8 cellular contexts compared by ENCODE assay signal in genomic region chr12:111841236-111841749, GRCh38. TPM values are rescaled to one million over a fixed set of nuclear protein-coding genes. Genes with fewer than 3 reads are reported as not detected.
DNase-seq lines count a peak whose midpoint lies in the region; ATAC-seq, FAIRE-seq and TF ChIP-seq lines count a peak whose summit lies in the region.

No MANE protein-coding gene starts in this region.

- CTCF ChIA-PET in CD8-positive, alpha-beta T cell (lab: Charles Lee), result interaction anchor here (1.1 to 1.9 kb wide), 3 partner anchors 105 to 546 kb away, joined by 3 to 6 read pairs (median 4); no protein-coding TSS in a partner anchor
- CTCF ChIA-PET in endothelial cell of umbilical vein (lab: Charles Lee), result interaction anchor here (0.7 to 1.3 kb wide), 4 partner anchors 19 to 546 kb away, joined by 3 to 5 read pairs (median 3); no protein-coding TSS in a partner anchor

- intact Hi-C loops in CD8-positive, alpha-beta T cell (cut with DNase I, micrococcal nuclease), result loop anchor here (1.0 to 10.0 kb wide), 13 partner anchors 101 to 1716 kb away; partner anchors contain the start of genes ACAD10 (in 2 of the 2), RPL6 (in 2 of the 2), BRAP (in 1 of the 2) and ERP29 (in 1 of the 2)
- intact Hi-C loops in endothelial cell of umbilical vein (cut with micrococcal nuclease), result loop anchor here (5.0 to 10.0 kb wide), 2 partner anchors 171 to 574 kb away; partner anchors contain the start of genes ERP29, PTPN11 and TMEM116

- peaks cover 42% of the 10 kb centered on the region for H3K4me1 ChIP-seq in CD8-positive, alpha-beta T cell (ENCODE audit: insufficient read depth, low read length)
- peaks cover 0 to 38% (median 8%) of the 10 kb centered on the region in 4 donors for H3K4me1 ChIP-seq in Peyer's patch
- peaks cover 17% of the 10 kb centered on the region for H3K4me1 ChIP-seq in endothelial cell of umbilical vein (ENCODE audit: control insufficient read depth, extremely low read depth, insufficient read depth, low read length)
- H3K4me1 ChIP-seq in osteoblast (ENCODE audit: insufficient read depth, low read length), result peaks cover 22% of the 10 kb centered on the region

- H3K4me1 Mint-ChIP-seq in CD8-positive, alpha-beta T cell (ENCODE audit: low read depth), result peaks cover 64% of the 10 kb centered on the region

- no peaks in the 10 kb centered on the region for H3K9me3 ChIP-seq in CD8-positive, alpha-beta T cell (ENCODE audit: low read length)
- H3K9me3 ChIP-seq in Peyer's patch, result no peaks in the 10 kb centered on the region
- H3K9me3 ChIP-seq in endothelial cell of umbilical vein (replicated peaks; ENCODE audit: control insufficient read depth, insufficient read depth, low read length), result no peaks in the 10 kb centered on the region
- H3K9me3 ChIP-seq in osteoblast (ENCODE audit: low read depth, low read length), result no peaks in the 10 kb centered on the region

- H3K36me3 Mint-ChIP-seq in CD8-positive, alpha-beta T cell, result peaks cover 52% of the 10 kb centered on the region

- BruUV-seq in endothelial cell of umbilical vein (replicated peaks; lab: Mats Ljungman, UMichigan), result TSS peak; percentile 87

- FAIRE-seq in endothelial cell of umbilical vein (lab: Jason Lieb, UNC), result peak; percentile 49

- peak overlapping the region; percentile 98 for H3K4me3 Mint-ChIP-seq in CD8-positive, alpha-beta T cell

- DNase-seq in CD8-positive, alpha-beta T cell, result no peak
- DNase-seq in H7 (peak; percentile 54), Peyer's patch (no peak), endothelial cell of umbilical vein (ENCODE audit: low read depth, low spot score) (peak; percentile 63), osteoblast (ENCODE audit: insufficient read length, low spot score, missing footprints) (peak; percentile 80), GOT3 (lab: John Stamatoyannopoulos, UW) (no peak), NCI-H2196 (lab: John Stamatoyannopoulos, UW; ENCODE audit: unreplicated experiment) (no peak)

- H3K79me2 ChIP-seq in endothelial cell of umbilical vein (ENCODE audit: control insufficient read depth, insufficient read depth, low read length) (peaks cover 64% of the 10 kb centered on the region), osteoblast (ENCODE audit: insufficient read depth, low read length) (peaks cover 66% of the 10 kb centered on the region)

- ATAC-seq in CD8-positive, alpha-beta T cell, result peak; percentile 0
- ATAC-seq in GM21619 (IDR thresholded peaks at IDR 0.05; ENCODE audit: unreplicated experiment), result no peak

- H3K9me3 Mint-ChIP-seq in CD8-positive, alpha-beta T cell, result no peaks in the 10 kb centered on the region

- no peaks in the 10 kb centered on the region for H3K9me1 ChIP-seq in endothelial cell of umbilical vein (replicated peaks; ENCODE audit: control insufficient read depth, extremely low read depth, insufficient read depth, low read length)

- H3K27ac ChIP-seq in CD8-positive, alpha-beta T cell (ENCODE audit: low read depth, low read length), result peak overlapping the region; percentile 91
- peak overlapping the region; percentile 93 to 99 (median 94) for H3K27ac ChIP-seq in Peyer's patch
- H3K27ac ChIP-seq in endothelial cell of umbilical vein (ENCODE audit: insufficient read depth, low read depth, low read length), result peak overlapping the region; percentile 83
- peak overlapping the region; percentile 85 for H3K27ac ChIP-seq in osteoblast (ENCODE audit: low read depth, low read length)

- H3K27me3 ChIP-seq in CD8-positive, alpha-beta T cell (ENCODE audit: insufficient read depth, low read length), result no peaks in the 10 kb centered on the region
- H3K27me3 ChIP-seq in H7 (ENCODE audit: control insufficient read depth, insufficient read depth, low read length) (no peaks in the 10 kb centered on the region), Peyer's patch (no peaks in the 10 kb centered on the region), endothelial cell of umbilical vein (ENCODE audit: control insufficient read depth in 2 of 2, insufficient read depth in 2 of 2, low read length in 2 of 2) (no peaks in the 10 kb centered on the region), osteoblast (ENCODE audit: insufficient read depth, low read length) (no peaks in the 10 kb centered on the region)

- POLR2A ChIA-PET in CD8-positive, alpha-beta T cell (lab: Charles Lee), result interaction anchor here (0.7 to 1.7 kb wide), 5 partner anchors 29 to 284 kb away, joined by 3 to 7 read pairs (median 5); partner anchors contain the start of genes ERP29 and TRAFD1
- POLR2A ChIA-PET in endothelial cell of umbilical vein (lab: Charles Lee), result interaction anchor here (1.1 kb wide), 1 partner anchor 27 kb away, joined by 4 read pairs; no protein-coding TSS in a partner anchor

- dilution Hi-C loops in endothelial cell of umbilical vein (cut with MboI; ENCODE audit: extremely low pct_ligation_motif_present, low sequenced_read_pairs), result no loop called here

- peak overlapping the region; percentile 93 for H3K4me2 ChIP-seq in endothelial cell of umbilical vein (ENCODE audit: insufficient read depth, low read length)
- H3K4me2 ChIP-seq in osteoblast (ENCODE audit: insufficient read depth, low read length), result peak overlapping the region; percentile 94

- peak overlapping the region; percentile 91 for H3K4me3 ChIP-seq in CD8-positive, alpha-beta T cell (ENCODE audit: low read depth, low read length)
- H3K4me3 ChIP-seq in H7 (ENCODE audit: insufficient read depth, low read depth, low read length), result peak overlapping the region; percentile 66
- H3K4me3 ChIP-seq in Peyer's patch, result peak overlapping the region; percentile 62 to 98 (median 92)
- peak overlapping the region; percentile 57 to 97 (median 77) for H3K4me3 ChIP-seq in endothelial cell of umbilical vein (replicated peaks in 1 of 3; ENCODE audit: insufficient read depth in 1 of 3, low read depth in 1 of 3, low read length in 3 of 3)
- peak overlapping the region; percentile 97 for H3K4me3 ChIP-seq in osteoblast (ENCODE audit: insufficient read depth, low read length)

- no peak for TF ChIP-seq POLR2A in Peyer's patch (IDR thresholded peaks at IDR 0.05)
- TF ChIP-seq POLR2A in endothelial cell of umbilical vein (IDR thresholded peaks at IDR 0.05; ENCODE audit: low read depth, low read length), result no peak

- peak overlapping the region; percentile 99 for H3K27ac Mint-ChIP-seq in CD8-positive, alpha-beta T cell

- H2AFZ ChIP-seq in endothelial cell of umbilical vein (ENCODE audit: low read depth, low read length) (peak overlapping the region; percentile 67), osteoblast (ENCODE audit: low read length) (peak overlapping the region; percentile 99)

- peaks cover 5% of the 10 kb centered on the region for H3K36me3 ChIP-seq in CD8-positive, alpha-beta T cell (ENCODE audit: insufficient read depth, low read length)
- H3K36me3 ChIP-seq in H7 (replicated peaks; ENCODE audit: control insufficient read depth, insufficient read depth, low read length) (peaks cover 7% of the 10 kb centered on the region), Peyer's patch (peaks cover 0 to 7% (median 0%) of the 10 kb centered on the region in 3 donors), endothelial cell of umbilical vein (ENCODE audit: control insufficient read depth in 2 of 2, extremely low read depth in 1 of 2, insufficient read depth in 2 of 2, low read length in 2 of 2) (peaks cover 4% of the 10 kb centered on the region in 2 experiments), osteoblast (ENCODE audit: insufficient read depth, low read length) (peaks cover 15% of the 10 kb centered on the region)

- H3K9ac ChIP-seq in endothelial cell of umbilical vein (replicated peaks; ENCODE audit: extremely low read depth, insufficient read depth, low read length), result peak overlapping the region; percentile 87

- TF ChIP-seq CTCF in CD8-positive, alpha-beta T cell (IDR thresholded peaks at IDR 0.05), result no peak
- TF ChIP-seq CTCF in Peyer's patch (IDR thresholded peaks at IDR 0.05), result no peak
- TF ChIP-seq CTCF in endothelial cell of umbilical vein (IDR thresholded peaks at IDR 0.05; ENCODE audit: extremely low read depth in 1 of 2, insufficient read depth in 1 of 2, low read depth in 1 of 2, low read length in 2 of 2), result no peak
- TF ChIP-seq CTCF in osteoblast (IDR thresholded peaks at IDR 0.05; ENCODE audit: extremely low read depth, low read depth, low read length), result no peak

- no peaks in the 10 kb centered on the region for H3K27me3 Mint-ChIP-seq in CD8-positive, alpha-beta T cell (ENCODE audit: low read depth)

- H4K20me1 ChIP-seq in endothelial cell of umbilical vein (replicated peaks; ENCODE audit: control insufficient read depth, extremely low read depth, insufficient read depth, low read length) (no peaks in the 10 kb centered on the region), osteoblast (ENCODE audit: insufficient read depth, low read length) (peaks cover 18% of the 10 kb centered on the region)

TF ChIP-seq in endothelial cell of umbilical vein, 7 proteins besides CTCF, POLR2A, EP300 and RAD21:
- TF ChIP-seq EZH2 (IDR thresholded peaks at IDR 0.05; ENCODE audit: borderline replicate concordance, low read depth, low read length, severe bottlenecking) (no peak), MAX (IDR thresholded peaks at IDR 0.05; ENCODE audit: insufficient read depth, insufficient read length) (peak; percentile 6)

RNA-seq across cellular contexts. Expression of gene MAPKAPK5, which starts 0.7 kb away (rescaled TPM):
- 10 to 100 TPM; 65.6 to 68.0 TPM for total RNA-seq in CD8-positive, alpha-beta T cell
- 102 and 130 TPM in 2 replicates for total RNA-seq in H7 (2014; rRNA removed; shearing (Covaris generic))
- 100 to 1,000 TPM in 2 of 4 donors, 10 to 100 TPM in 2; 79.3 to 122 (median 102) TPM for total RNA-seq in Peyer's patch
- total RNA-seq in endothelial cell of umbilical vein, result 46.4 and 47.1 TPM in 2 replicates
- 19.2 and 22.8 TPM in 2 replicates for polyA plus RNA-seq in endothelial cell of umbilical vein
- 38.4 and 41.0 TPM in 2 replicates for polyA plus RNA-seq in endothelial cell of umbilical vein (2011; cell fraction: cytosol; rRNA removed)
- 91.7 and 92.6 TPM in 2 replicates for polyA plus RNA-seq in endothelial cell of umbilical vein (2011; cell fraction: nucleus; rRNA removed)
- polyA plus RNA-seq in endothelial cell of umbilical vein (2012), result 29.8 and 30.2 TPM in 2 replicates
- 36.0 and 49.0 TPM in 2 replicates for polyA minus RNA-seq in endothelial cell of umbilical vein
- 13.0 TPM for polyA minus RNA-seq in endothelial cell of umbilical vein (2011; cell fraction: cytosol; rRNA and poly(A)+ RNA removed)
- polyA minus RNA-seq in endothelial cell of umbilical vein (2011; cell fraction: nucleus; rRNA and poly(A)+ RNA removed), result 43.1 and 66.8 TPM in 2 replicates
- 31.5 and 32.9 TPM in 2 replicates for total RNA-seq in osteoblast

Comparison
In these comparisons a context has a peak if more than half of its experiments do, and no peak if none do; other contexts are left out.
1. DNase-seq: peak in H7 (single experiment), endothelial cell of umbilical vein (single experiment) and osteoblast (single experiment); none in CD8-positive, alpha-beta T cell (0 of 7), Peyer's patch (0 of 3), GOT3 (single experiment) and NCI-H2196 (single experiment).
2. Peak in every context shown above with its lines, with median percentiles within 50 percentile points of each other: H3K27ac ChIP-seq and H3K4me3 ChIP-seq.